Comparison of ENCODE assay signal across 26 cellular contexts in the genomic region with DNA sequence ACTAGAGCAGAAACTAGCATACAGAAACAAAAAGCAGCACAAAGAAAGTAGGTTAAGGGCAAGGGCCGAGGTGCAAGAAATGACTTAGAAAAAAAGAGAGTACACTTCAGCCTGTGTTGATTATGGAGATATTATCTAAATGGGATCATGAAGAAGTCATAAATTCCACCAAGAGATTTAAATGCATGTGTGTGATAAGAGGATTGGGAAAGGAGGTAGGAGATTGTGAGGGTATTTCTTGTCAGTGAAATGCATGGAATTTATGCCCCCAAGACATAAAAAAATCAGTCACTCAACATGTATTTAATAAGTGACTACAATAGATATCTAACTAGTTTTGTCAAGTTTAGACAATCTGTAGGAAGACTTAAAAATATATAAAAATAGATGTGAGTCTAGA.
DNase-seq lines count a peak whose midpoint lies in the region; FAIRE-seq and TF ChIP-seq lines count a peak whose summit lies in the region.
"Had no signal": no experiment of that assay in that cellular context is flagged by ENCODE, and none has a peak within 500 bp of the region (broad histone marks: within the 10 kb centered on the region; RNA-seq: fewer than 3 reads in every experiment).

No MANE protein-coding gene starts in this region.

- no peak for TF ChIP-seq RAD21 in H1 (IDR thresholded peaks at IDR 0.05 in 1 of 2, conservative IDR thresholded peaks at IDR 0.05 in 1 of 2; ENCODE audit: low read depth in 2 of 2, low read length in 2 of 2)

- no peaks in the 10 kb centered on the region for H3K23me2 ChIP-seq in H1 (ENCODE audit: low read depth, low read length)

- H3K27me3 ChIP-seq in H1 (replicated peaks in 1 of 4; ENCODE audit: control insufficient read depth in 3 of 4, extremely low read depth in 1 of 4, insufficient read depth in 3 of 4, low read length in 3 of 4) = no peaks in the 10 kb centered on the region
- H3K27me3 ChIP-seq: heart left ventricle had no signal

- WGBS in H1 (ENCODE audit: extremely low coverage in 1 of 2, insufficient coverage in 1 of 2, insufficient read length in 1 of 2, insufficient replicate concordance in 2 of 2, low coverage in 1 of 2, low lambda C conversion rate in 2 of 2, missing lambda C conversion rate in 1 of 2), 2 experiments = 78% methylated on average over 1 of the region's 1 CpG; no CpG with 5 or more reads in 1 of the 2 experiments

- H3K4me1 ChIP-seq in H1 (replicated peaks in 1 of 4; ENCODE audit: control insufficient read depth in 3 of 4, insufficient read depth in 4 of 4, low read length in 3 of 4) (peaks cover 0 to 8% (median 0%) of the 10 kb centered on the region in 4 experiments; a peak in 1 of 7 replicates), OCI-LY7 (ENCODE audit: insufficient read depth, low read length, poor library complexity, severe bottlenecking) (no peaks in the 10 kb centered on the region)
- H3K4me1 ChIP-seq: heart left ventricle had no signal

- no peaks in the 10 kb centered on the region for H3K9me3 Mint-ChIP-seq in neural crest cell
- H3K9me3 Mint-ChIP-seq: activated naive CD8-positive, alpha-beta T cell treated with anti-CD3 and anti-CD28 coated beads, Interleukin-2, amount 50 U/mL, for 24 hours had no signal

- no peaks in the 10 kb centered on the region for H3K9me3 ChIP-seq in H1 (ENCODE audit: insufficient read depth in 2 of 2, low read depth in 1 of 2, low read length in 1 of 2)
- no peaks in the 10 kb centered on the region for H3K9me3 ChIP-seq in OCI-LY7 (ENCODE audit: low read length)
- H3K9me3 ChIP-seq: heart left ventricle, thoracic aorta had no signal

- peaks cover 13% of the 10 kb centered on the region for H3K4me1 Mint-ChIP-seq in neural crest cell
- H3K4me1 Mint-ChIP-seq: activated naive CD8-positive, alpha-beta T cell treated with anti-CD3 and anti-CD28 coated beads, Interleukin-2, amount 50 U/mL, for 24 hours; memory B cell had no signal

- peaks cover under 1% of the 10 kb centered on the region for H3K36me3 Mint-ChIP-seq in neural crest cell (ENCODE audit: low read depth)
- H3K36me3 Mint-ChIP-seq: memory B cell had no signal

- no peak overlapping the region for H4K91ac ChIP-seq in H1 (replicated peaks; ENCODE audit: insufficient read length, low read length)

- 0 out of 2 replicates have a peak overlapping the region, but pooled peaks have one; percentile 9 for H2AFZ ChIP-seq in H1 (ENCODE audit: low read length)
- no peak overlapping the region for H2AFZ ChIP-seq in OCI-LY7 (ENCODE audit: low read length)

- no peak overlapping the region for H3K9ac ChIP-seq in H1 (replicated peaks in 1 of 4; ENCODE audit: extremely low read depth in 1 of 4, low read depth in 3 of 4, low read length in 3 of 4)

- no peaks in the 10 kb centered on the region for H3K79me1 ChIP-seq in H1 (ENCODE audit: low read depth, low read length)

- H2BK120ac ChIP-seq in H1 (replicated peaks; ENCODE audit: low read depth, low read length) = no peak overlapping the region

- H3K27me3 Mint-ChIP-seq in neural crest cell (ENCODE audit: low read depth) = no peaks in the 10 kb centered on the region
- H3K27me3 Mint-ChIP-seq: memory B cell had no signal

- no peaks in the 10 kb centered on the region for H3K79me2 ChIP-seq in H1 (ENCODE audit: control insufficient read depth in 1 of 2, insufficient read depth in 2 of 2, low read length in 2 of 2)
- no peaks in the 10 kb centered on the region for H3K79me2 ChIP-seq in OCI-LY7 (ENCODE audit: insufficient read depth, low read depth, low read length)

- H3K27ac Mint-ChIP-seq in neural crest cell (ENCODE audit: unreplicated experiment) = peak overlapping the region; percentile 23
- H3K27ac Mint-ChIP-seq: activated CD8-positive, alpha-beta T cell treated with anti-CD3 and anti-CD28 coated beads, Interleukin-2, amount 10 ng/mL, durations not matched to agents 7 days and 5 days; activated naive CD8-positive, alpha-beta T cell treated with anti-CD3 and anti-CD28 coated beads, Interleukin-2, amount 50 U/mL, for 24 hours; memory B cell had no signal

- H3K23ac ChIP-seq in H1 (ENCODE audit: insufficient read length) = no peak overlapping the region

- no peak for FAIRE-seq in H1 (lab: Jason Lieb, UNC)
- FAIRE-seq: TTC549 had no signal

- no TSS peak for BruUV-seq in OCI-LY7 (replicated peaks; lab: Mats Ljungman, UMichigan)

- no peak overlapping the region for H3K18ac ChIP-seq in H1 (ENCODE audit: extremely low read depth, low read length)

- no peak overlapping the region for H2AK5ac ChIP-seq in H1 (ENCODE audit: low read depth, low read length)

- no peak overlapping the region for H4K5ac ChIP-seq in H1 (ENCODE audit: insufficient read length, low read depth, low read length)

- H2BK5ac ChIP-seq in H1 (ENCODE audit: low read depth, low read length) = no peak overlapping the region

- intact Hi-C loops in OCI-LY7 (cut with micrococcal nuclease; ENCODE audit: unreplicated experiment) = no loop called here

- H3K36me3 ChIP-seq in H1 (ENCODE audit: control insufficient read depth in 2 of 4, insufficient read depth in 4 of 4, low read length in 3 of 4) (no peaks in the 10 kb centered on the region), OCI-LY7 (ENCODE audit: insufficient read depth, low read length) (no peaks in the 10 kb centered on the region)
- H3K36me3 ChIP-seq: heart left ventricle, thoracic aorta had no signal

- no peak overlapping the region for H2BK12ac ChIP-seq in H1 (ENCODE audit: low read depth, low read length)

- H3K4ac ChIP-seq in H1 (replicated peaks; ENCODE audit: insufficient read length, low read depth, low read length) = no peak overlapping the region

- H4K8ac ChIP-seq in H1 (ENCODE audit: extremely low read depth, insufficient read depth, low read length) = no peak overlapping the region

- CTCF ChIA-PET in H1 (lab: Charles Lee; ENCODE audit: partially characterized antibody) (no interaction called here), OCI-LY7 (lab: Charles Lee; ENCODE audit: unreplicated experiment) (no interaction called here)

- TF ChIP-seq CTCF in H1 (IDR thresholded peaks at IDR 0.05; ENCODE audit: control extremely low read depth in 1 of 3, insufficient read depth in 1 of 3, low read depth in 1 of 3, low read length in 3 of 3) = no peak
- TF ChIP-seq CTCF in neural crest cell (conservative IDR thresholded peaks at IDR 0.05) = no peak
- TF ChIP-seq CTCF in OCI-LY7 (conservative IDR thresholded peaks at IDR 0.05; ENCODE audit: low read length) = no peak

- H4K20me1 ChIP-seq in H1 (replicated peaks in 1 of 2; ENCODE audit: control insufficient read depth in 1 of 2, insufficient read depth in 2 of 2, low read length in 2 of 2) (no peaks in the 10 kb centered on the region), OCI-LY7 (ENCODE audit: insufficient read depth, low read length) (no peaks in the 10 kb centered on the region)

- POLR2A ChIA-PET in H1 (lab: Charles Lee; ENCODE audit: partially characterized antibody) (no interaction called here), OCI-LY7 (lab: Charles Lee) (no interaction called here)

- H3K4me3 ChIP-seq in H1 (ENCODE audit: extremely low read depth in 1 of 4, insufficient read depth in 2 of 4, low read depth in 3 of 4, low read length in 4 of 4) = peak overlapping the region in 2 of 4 experiments; percentile 59; a peak in 3 of 8 replicates
- no peak overlapping the region for H3K4me3 ChIP-seq in OCI-LY7 (ENCODE audit: low read depth, low read length, poor library complexity, severe bottlenecking)
- H3K4me3 ChIP-seq: heart left ventricle, thoracic aorta had no signal

- H3K14ac ChIP-seq in H1 (ENCODE audit: insufficient read length) = no peak overlapping the region

- peak; percentile 19 for DNase-seq in DMS114 treated with DMSO at 0.1 percent for 48 hours (lab: John Stamatoyannopoulos, UW; ENCODE audit: unreplicated experiment)
- peak; percentile 23 for DNase-seq in NCI-H82 treated with DMSO at 0.1 percent for 48 hours (lab: John Stamatoyannopoulos, UW; ENCODE audit: unreplicated experiment)
- DNase-seq in H1 (ENCODE audit: low read depth in 1 of 2, low spot score in 2 of 2) = no peak
- no peak for DNase-seq in neural crest cell (ENCODE audit: low read depth, low spot score)
- no peak for DNase-seq in OCI-LY7 (ENCODE audit: low spot score)
- DNase-seq in activated naive CD4-positive, alpha-beta T cell treated with anti-CD3 and anti-CD28 coated beads, Interleukin-2, amount 50 U/mL, for 16 hours = no peak
- no peak for DNase-seq in NCI-H526 treated with DMSO at 0.1 percent for 48 hours (lab: John Stamatoyannopoulos, UW)
- DNase-seq in NCI-H2227 treated with DMSO at 0.1 percent for 48 hours (lab: John Stamatoyannopoulos, UW) = no peak
- DNase-seq: activated CD4-positive, alpha-beta T cell treated with anti-CD3 and anti-CD28 coated beads for 1 hour; activated CD8-positive, alpha-beta T cell treated with anti-CD3 and anti-CD28 coated beads, Interleukin-2, amount 10 ng/mL, durations not matched to agents 7 days and 5 days; activated gamma-delta T cell; activated naive CD8-positive, alpha-beta T cell treated with anti-CD3 and anti-CD28 coated beads, Interleukin-2, amount 50 U/mL, for 24 hours; activated T-cell treated with anti-CD3 and anti-CD28 coated beads for 4 hours; C1 segment of cervical spinal cord; Calu3; erythroblast; left colon; NCI-H1417 treated with DMSO at 0.1 percent for 48 hours; NCI-H69; Right ventricle myocardium superior; stimulated activated naive CD8-positive, alpha-beta T cell treated with anti-CD3 and anti-CD28 coated beads, Interleukin-15, Interleukin-2, amounts not matched to agents 100 U/mL and 50 U/mL, for 24 hours; T-helper 1 cell had no signal

- TF ChIP-seq EP300 in H1 (IDR thresholded peaks at IDR 0.05; ENCODE audit: borderline replicate concordance in 1 of 2, low read depth in 2 of 2, low read length in 2 of 2) = no peak

- no peak for TF ChIP-seq POLR2A in H1 (IDR thresholded peaks at IDR 0.05; ENCODE audit: control extremely low read depth in 1 of 2, low read depth in 2 of 2, low read length in 2 of 2)

- peak overlapping the region; percentile 69 for H3K4me3 Mint-ChIP-seq in neural crest cell
- H3K4me3 Mint-ChIP-seq: activated CD8-positive, alpha-beta T cell treated with anti-CD3 and anti-CD28 coated beads, Interleukin-2, amount 10 ng/mL, durations not matched to agents 7 days and 5 days; activated naive CD8-positive, alpha-beta T cell treated with anti-CD3 and anti-CD28 coated beads, Interleukin-2, amount 50 U/mL, for 24 hours had no signal

- no peaks in the 10 kb centered on the region for H3K9me2 ChIP-seq in OCI-LY7 (ENCODE audit: insufficient read depth, low read length)

- no peak overlapping the region for H2BK15ac ChIP-seq in H1 (ENCODE audit: low read length)

- H3K56ac ChIP-seq in H1 (replicated peaks; ENCODE audit: insufficient read length, low read depth, low read length) = no peak overlapping the region

- no peak overlapping the region for H2BK20ac ChIP-seq in H1 (ENCODE audit: low read length)

- H3K4me2 ChIP-seq in H1 (ENCODE audit: insufficient read depth in 1 of 2, low read depth in 2 of 2, low read length in 2 of 2) = peak overlapping the region; percentile 43 to 79; a peak in 3 of 4 replicates
- H3K4me2 ChIP-seq in OCI-LY7 (ENCODE audit: low read length) = no peak overlapping the region

- H3K27ac ChIP-seq in H1 (ENCODE audit: low read depth, low read length) (no peak overlapping the region), OCI-LY7 (ENCODE audit: low read depth, low read length, poor library complexity, severe bottlenecking) (no peak overlapping the region)
- H3K27ac ChIP-seq: heart left ventricle, thoracic aorta had no signal

TF ChIP-seq in H1, 55 proteins besides CTCF, POLR2A, EP300 and RAD21:
- TF ChIP-seq CBX5 (IDR thresholded peaks at IDR 0.05; ENCODE audit: low read depth, low read length) = no peak

Comparison
In these comparisons a context has a peak if more than half of its experiments do, and no peak if none do; other contexts are left out.
1. DNase-seq: peak in DMS114 treated with DMSO at 0.1 percent for 48 hours (single experiment) and NCI-H82 treated with DMSO at 0.1 percent for 48 hours (single experiment); none in H1 (0 of 2), neural crest cell (single experiment), OCI-LY7 (single experiment), activated naive CD4-positive, alpha-beta T cell treated with anti-CD3 and anti-CD28 coated beads, Interleukin-2, amount 50 U/mL, for 16 hours (single experiment), NCI-H526 treated with DMSO at 0.1 percent for 48 hours (single experiment) and NCI-H2227 treated with DMSO at 0.1 percent for 48 hours (single experiment).